11 cellular contexts compared by ENCODE assay signal in genomic region chr1:156150107-156151000, GRCh38. TPM values are rescaled to one million over a fixed set of nuclear protein-coding genes. Genes with fewer than 3 reads are reported as not detected.
DNase-seq lines count a peak whose midpoint lies in the region; TF ChIP-seq lines count a peak whose summit lies in the region.
"Had no signal": no experiment of that assay in that cellular context is flagged by ENCODE, and none has a peak within 500 bp of the region (broad histone marks: within the 10 kb centered on the region; RNA-seq: fewer than 3 reads in every experiment).

No MANE protein-coding gene starts in this region.

- peak overlapping the region in 3 of 4 donors; percentile 61 to 82 (median 77) for H3K4me3 Mint-ChIP-seq in IgD-negative memory B cell

- H3K4me2 ChIP-seq in osteoblast (ENCODE audit: insufficient read depth, low read length) = no peak overlapping the region

- H3K27me3 ChIP-seq in osteoblast (ENCODE audit: insufficient read depth, low read length) (peaks cover 11% of the 10 kb centered on the region), A673 (replicated peaks; ENCODE audit: insufficient read depth, low read depth, low read length, poor library complexity) (no peaks in the 10 kb centered on the region), left ventricle myocardium inferior (ENCODE audit: low read depth) (peaks cover 39% of the 10 kb centered on the region)
- H3K27me3 ChIP-seq: suprapubic skin had no signal

- no peaks in the 10 kb centered on the region for H3K9me3 ChIP-seq in osteoblast (ENCODE audit: low read depth, low read length)
- H3K9me3 ChIP-seq in A673 (ENCODE audit: low read depth, low read length, poor library complexity, severe bottlenecking) = no peaks in the 10 kb centered on the region
- no peaks in the 10 kb centered on the region for H3K9me3 ChIP-seq in left ventricle myocardium inferior (replicated peaks)
- H3K9me3 ChIP-seq: mucosa of descending colon, suprapubic skin had no signal

- H3K79me2 ChIP-seq in osteoblast (ENCODE audit: insufficient read depth, low read length) = no peaks in the 10 kb centered on the region

- peaks cover 44 to 50% (median 47%) of the 10 kb centered on the region in 3 donors for H3K4me1 Mint-ChIP-seq in IgD-negative memory B cell

- no peaks in the 10 kb centered on the region for H3K36me3 Mint-ChIP-seq in IgD-negative memory B cell

- DNase-seq in osteoblast (ENCODE audit: insufficient read length, low spot score, missing footprints) = peak; percentile 58
- no peak for DNase-seq in coronary artery (ENCODE audit: low spot score)
- DNase-seq in A673 (ENCODE audit: low spot score) = no peak
- DNase-seq in left ventricle myocardium inferior = no peak
- DNase-seq: activated effector memory CD4-positive, alpha-beta T cell treated with Interleukin-2 at 50 U/mL for 16 hours; NCI-H1048 had no signal

- BruUV-seq in A673 (replicated peaks; lab: Mats Ljungman, UMichigan) = no TSS peak

- H3K27me3 Mint-ChIP-seq in IgD-negative memory B cell = peaks cover 40% of the 10 kb centered on the region

- POLR2A ChIA-PET in A673 (lab: Charles Lee; ENCODE audit: low non-redundant PET) = no interaction called here

- H3K27ac Mint-ChIP-seq in IgD-negative memory B cell = peak overlapping the region in 1 of 3 donors; percentile 29

- H3K4me3 ChIP-seq in GM12875 (ENCODE audit: low read depth, low read length) (peak overlapping the region; percentile 42), osteoblast (ENCODE audit: insufficient read depth, low read length) (no peak overlapping the region), coronary artery (no peak overlapping the region), A673 (ENCODE audit: low read depth, low read length, poor library complexity, severe bottlenecking) (no peak overlapping the region), left ventricle myocardium inferior (no peak overlapping the region)
- H3K4me3 ChIP-seq: mucosa of descending colon, suprapubic skin had no signal

- H3K27ac ChIP-seq in cingulate gyrus (ENCODE audit: low read depth, low read length) (peak overlapping the region; percentile 29), osteoblast (ENCODE audit: low read depth, low read length) (peak overlapping the region; percentile 16), coronary artery (no peak overlapping the region), A673 (ENCODE audit: low read depth, low read length, poor library complexity, severe bottlenecking) (no peak overlapping the region), left ventricle myocardium inferior (replicated peaks) (no peak overlapping the region)
- H3K27ac ChIP-seq: suprapubic skin had no signal

- H3K9me3 Mint-ChIP-seq in IgD-negative memory B cell = no peaks in the 10 kb centered on the region

- H4K20me1 ChIP-seq in osteoblast (ENCODE audit: insufficient read depth, low read length) = no peaks in the 10 kb centered on the region

- intact Hi-C loops in A673 (cut with micrococcal nuclease; ENCODE audit: unreplicated experiment) (no loop called here), left ventricle myocardium inferior (cut with micrococcal nuclease) (loop anchor here (10.0 kb wide), 1 partner anchor 54 kb away; no protein-coding TSS in a partner anchor)

- CTCF ChIA-PET in A673 (lab: Charles Lee) = no interaction called here

- no peak overlapping the region for H2AFZ ChIP-seq in osteoblast (ENCODE audit: low read length)

- no peak for TF ChIP-seq CTCF in GM12875 (IDR thresholded peaks at IDR 0.05; ENCODE audit: borderline replicate concordance, insufficient read depth, low read depth, low read length)
- no peak for TF ChIP-seq CTCF in osteoblast (IDR thresholded peaks at IDR 0.05; ENCODE audit: extremely low read depth, low read depth, low read length)
- no peak for TF ChIP-seq CTCF in coronary artery (IDR thresholded peaks at IDR 0.05)
- no peak for TF ChIP-seq CTCF in A673 (conservative IDR thresholded peaks at IDR 0.05; ENCODE audit: low read depth, low read length)
- TF ChIP-seq CTCF in left ventricle myocardium inferior (IDR thresholded peaks at IDR 0.05; ENCODE audit: borderline replicate concordance) = no peak

- H3K4me1 ChIP-seq in osteoblast (ENCODE audit: insufficient read depth, low read length) (peaks cover 26% of the 10 kb centered on the region), A673 (ENCODE audit: insufficient read depth, low read length, poor library complexity, severe bottlenecking) (peaks cover 10% of the 10 kb centered on the region), left ventricle myocardium inferior (peaks cover 18% of the 10 kb centered on the region)

- H3K36me3 ChIP-seq in osteoblast (ENCODE audit: insufficient read depth, low read length) = no peaks in the 10 kb centered on the region
- H3K36me3 ChIP-seq in A673 (ENCODE audit: insufficient read depth, low read length, poor library complexity, severe bottlenecking) = no peaks in the 10 kb centered on the region
- H3K36me3 ChIP-seq in left ventricle myocardium inferior = no peaks in the 10 kb centered on the region
- H3K36me3 ChIP-seq: suprapubic skin had no signal

RNA-seq across cellular contexts. Expression of gene SEMA4A, which starts 3.0 kb away (rescaled TPM):
- 11.0 TPM for polyA plus RNA-seq in IgD-negative memory B cell
- total RNA-seq in osteoblast (1.5 and 1.8 TPM in 2 replicates), A673 (2021) (0.77 and 0.92 TPM in 2 replicates), left ventricle myocardium inferior (1.0 TPM)

RNA-seq across cellular contexts. Expression of gene LMNA, which starts 35.8 kb away (rescaled TPM):
- 5.7 TPM for polyA plus RNA-seq in IgD-negative memory B cell
- total RNA-seq in osteoblast (774 and 854 TPM in 2 replicates), A673 (2021) (204 and 225 TPM in 2 replicates), left ventricle myocardium inferior (236 TPM)

RNA-seq across cellular contexts. Expression of gene SLC25A44, which starts 43.5 kb away (rescaled TPM):
- 16.6 TPM for polyA plus RNA-seq in IgD-negative memory B cell
- 15.0 and 15.2 TPM in 2 replicates for total RNA-seq in osteoblast
- 28.9 and 30.9 TPM in 2 replicates for total RNA-seq in A673 (2021)
- 14.4 TPM for total RNA-seq in left ventricle myocardium inferior

Comparison
In these comparisons a context has a peak if more than half of its experiments do, and no peak if none do; other contexts are left out.
1. H3K27ac ChIP-seq: peak in cingulate gyrus (single experiment) and osteoblast (single experiment); none in coronary artery (0 of 2), A673 (single experiment) and left ventricle myocardium inferior (single experiment).